Comparison of ENCODE assay signal across 16 cellular contexts in genomic region chr6:119476554-119476953, GRCh38.
DNase-seq lines count a peak whose midpoint lies in the region; ATAC-seq, FAIRE-seq and TF ChIP-seq lines count a peak whose summit lies in the region.
"Had no signal": no experiment of that assay in that cellular context is flagged by ENCODE, and none has a peak within 500 bp of the region (broad histone marks: within the 10 kb centered on the region; RNA-seq: fewer than 3 reads in every experiment).

No MANE protein-coding gene starts in this region.

- TF ChIP-seq CTCF in GM10248 (IDR thresholded peaks at IDR 0.05; ENCODE audit: control extremely low read depth, extremely low read depth, low read depth, missing control alignments) (no peak), nephron progenitor cell (IDR thresholded peaks at IDR 0.05) (no peak), hepatocyte (IDR thresholded peaks at IDR 0.05; ENCODE audit: poor library complexity) (no peak)

- FAIRE-seq in RCC 7860 (lab: Jason Lieb, UNC) = no peak
- FAIRE-seq: keratinocyte, urothelium cell line had no signal

- no peak overlapping the region for H2AFZ ChIP-seq in hepatocyte

- H3K4me1 Mint-ChIP-seq in nephron progenitor cell = no peaks in the 10 kb centered on the region

- H3K9me2 ChIP-seq in hepatocyte (replicated peaks; ENCODE audit: insufficient read depth) = no peaks in the 10 kb centered on the region

- H3K27me3 ChIP-seq in hepatocyte = no peaks in the 10 kb centered on the region
- H3K27me3 ChIP-seq: Peyer's patch had no signal

- no peak overlapping the region for H3K4me2 ChIP-seq in hepatocyte

- H3K36me3 ChIP-seq in hepatocyte (replicated peaks; ENCODE audit: insufficient read depth, low read depth) = no peaks in the 10 kb centered on the region
- H3K36me3 ChIP-seq: Peyer's patch had no signal

- no peaks in the 10 kb centered on the region for H4K20me1 ChIP-seq in hepatocyte (ENCODE audit: insufficient read depth, poor library complexity, severe bottlenecking)

- H3K9me3 ChIP-seq in hepatocyte (ENCODE audit: low read depth) = no peaks in the 10 kb centered on the region
- H3K9me3 ChIP-seq: Peyer's patch had no signal

- CTCF ChIA-PET in GM10248 (lab: Yijun Ruan, JAX) = no interaction called here

- POLR2A ChIA-PET in GM10248 (lab: Yijun Ruan, JAX) = no interaction called here

- H3K36me3 Mint-ChIP-seq in nephron progenitor cell (ENCODE audit: low read depth) = no peaks in the 10 kb centered on the region

- H3K9me3 Mint-ChIP-seq in nephron progenitor cell = no peaks in the 10 kb centered on the region

- H3K4me3 ChIP-seq in hepatocyte = no peak overlapping the region
- H3K4me3 ChIP-seq: Peyer's patch had no signal

- no peak overlapping the region for H3K27ac Mint-ChIP-seq in nephron progenitor cell

- H3K4me3 Mint-ChIP-seq in nephron progenitor cell = no peak overlapping the region

- no peaks in the 10 kb centered on the region for H3K79me2 ChIP-seq in hepatocyte

- DNase-seq in GM10248 (ENCODE audit: extremely low spot score) (peak; percentile 10), NCI-H69 (lab: John Stamatoyannopoulos, UW) (peak; percentile 61), AG08395 (ENCODE audit: low spot score) (no peak), nephron progenitor cell (no peak), RCC 7860 (ENCODE audit: low spot score) (no peak), hepatocyte (ENCODE audit: low spot score) (no peak)
- DNase-seq: ACHN; activated CD4-positive, alpha-beta T cell treated with anti-CD3 and anti-CD28 coated beads for 48 hours; GF-D8; Peyer's patch had no signal

- no peak overlapping the region for H3K27ac ChIP-seq in hepatocyte
- H3K27ac ChIP-seq: epithelial cell of prostate, HL-60, Peyer's patch had no signal

- H3K4me1 ChIP-seq in hepatocyte (ENCODE audit: insufficient read depth) = peaks cover 12% of the 10 kb centered on the region

- ATAC-seq in GM19455 (IDR thresholded peaks at IDR 0.05; ENCODE audit: unreplicated experiment) (peak; percentile 84), HG02943 (IDR thresholded peaks at IDR 0.05; ENCODE audit: low read depth, unreplicated experiment) (peak; percentile 84)

- 66% methylated on average over 4 of the region's 4 CpGs for WGBS in hepatocyte (ENCODE audit: low lambda C conversion rate, missing lambda C conversion rate)

- H3K27me3 Mint-ChIP-seq in nephron progenitor cell (ENCODE audit: low read depth, poor library complexity) = no peaks in the 10 kb centered on the region

Comparison
In these comparisons a context has a peak if more than half of its experiments do, and no peak if none do; other contexts are left out.
1. DNase-seq: peak in GM10248 (single experiment) and NCI-H69 (single experiment); none in AG08395 (single experiment), nephron progenitor cell (single experiment), RCC 7860 (single experiment) and hepatocyte (single experiment).